In genomic region chr19:10271543-10272086, GRCh38 we compare ENCODE assay signal across 8 cellular contexts. TPM values are rescaled to one million over a fixed set of nuclear protein-coding genes. Genes with fewer than 3 reads are reported as not detected.
A peak's percentile ranks its signal among the peaks of the same experiment; 100 is the strongest.
DNase-seq lines count a peak whose midpoint lies in the region; ATAC-seq and TF ChIP-seq lines count a peak whose summit lies in the region.

No MANE protein-coding gene starts in this region.

- H3K27me3 Mint-ChIP-seq in endodermal cell (ENCODE audit: insufficient read depth), result peaks cover 60% of the 10 kb centered on the region

- TF ChIP-seq CTCF in endodermal cell (conservative IDR thresholded peaks at IDR 0.05) (no peak), prostate gland (IDR thresholded peaks at IDR 0.05) (no peak)

- H3K27ac ChIP-seq in endodermal cell (ENCODE audit: low read depth, low read length) (no peak overlapping the region), prostate gland (peak overlapping the region in 1 of 2 donors; percentile 52)

- H3K9ac ChIP-seq in endodermal cell (ENCODE audit: extremely low read depth, low read length, poor library complexity, severe bottlenecking), result no peak overlapping the region

- no peak overlapping the region for H3K27ac Mint-ChIP-seq in endodermal cell

- intact Hi-C loops in prostate gland (cut with DNase I), result loop anchor here (2.0 to 5.0 kb wide), 2 partner anchors 41 to 117 kb away; no protein-coding TSS in a partner anchor

- no peak overlapping the region for H3K4me3 ChIP-seq in endodermal cell (ENCODE audit: low read length)
- H3K4me3 ChIP-seq in prostate gland, result peak overlapping the region; percentile 19 to 28

- no peak for TF ChIP-seq POLR2A in prostate gland (IDR thresholded peaks at IDR 0.05)

- DNase-seq in EL (peak; percentile 54), RPMI8226 (peak; percentile 91), endodermal cell (no peak), prostate gland (ENCODE audit: low spot score) (no peak), LoVo (ENCODE audit: low spot score) (no peak), 8988T (no peak)

- H3K36me3 Mint-ChIP-seq in endodermal cell (ENCODE audit: low read depth), result no peaks in the 10 kb centered on the region

- H3K4me3 Mint-ChIP-seq in endodermal cell, result peak overlapping the region; percentile 42

- H3K9me3 ChIP-seq in endodermal cell (ENCODE audit: control insufficient read depth, low read length), result no peaks in the 10 kb centered on the region
- H3K9me3 ChIP-seq in prostate gland, result no peaks in the 10 kb centered on the region

- H3K4me1 ChIP-seq in endodermal cell (ENCODE audit: control insufficient read depth, insufficient read depth, low read length) (no peaks in the 10 kb centered on the region), prostate gland (replicated peaks) (no peaks in the 10 kb centered on the region)

- H3K27me3 ChIP-seq in endodermal cell (ENCODE audit: control insufficient read depth, insufficient read depth, low read length, poor library complexity, severe bottlenecking), result peaks cover 37% of the 10 kb centered on the region
- H3K27me3 ChIP-seq in prostate gland (replicated peaks; ENCODE audit: insufficient read depth), result no peaks in the 10 kb centered on the region

- ATAC-seq in GM21529 (IDR thresholded peaks at IDR 0.05; ENCODE audit: unreplicated experiment) (peak; percentile 13), GM19452 (IDR thresholded peaks at IDR 0.05; ENCODE audit: unreplicated experiment) (no peak)

- 79 to 83% methylated on average over 10 to 12 of the region's 12 CpGs for WGBS in endodermal cell (ENCODE audit: insufficient coverage in 1 of 2, insufficient read length in 1 of 2), 2 experiments
- 38% methylated on average over 12 of the region's 12 CpGs for WGBS in prostate gland

- H3K9me3 Mint-ChIP-seq in endodermal cell, result no peaks in the 10 kb centered on the region

- no peaks in the 10 kb centered on the region for H3K36me3 ChIP-seq in endodermal cell (ENCODE audit: control insufficient read depth, insufficient read depth, low read length)
- no peaks in the 10 kb centered on the region for H3K36me3 ChIP-seq in prostate gland

- no peaks in the 10 kb centered on the region for H3K4me1 Mint-ChIP-seq in endodermal cell

RNA-seq across cellular contexts. Expression of gene ICAM1, which starts 0.7 kb away (rescaled TPM):
- total RNA-seq in endodermal cell, result 1 to 10 TPM; 1.7 to 5.2 TPM
- polyA plus RNA-seq in endodermal cell (2013, experiment 1 of 2), result 1.3 TPM
- 2.1 TPM for polyA plus RNA-seq in endodermal cell (2013, experiment 2 of 2)
- total RNA-seq in prostate gland, result 10 to 100 TPM in 1 of 2 donors, 1 to 10 TPM in 1; 8.9 to 25.1 TPM

RNA-seq across cellular contexts. Expression of gene ICAM4, which starts 15.1 kb away (rescaled TPM):
- under 1 TPM in 1 of 2 donors, not detected in 1; 0.44 TPM for total RNA-seq in endodermal cell
- polyA plus RNA-seq in endodermal cell (2013, experiment 1 of 2), result 0.28 TPM
- polyA plus RNA-seq in endodermal cell (2013, experiment 2 of 2), result 0.21 TPM
- total RNA-seq in prostate gland, result 1 to 10 TPM in 1 of 2 donors, not detected in 1; 1.0 TPM

RNA-seq across cellular contexts. Expression of gene ICAM5, which starts 18.1 kb away (rescaled TPM):
- total RNA-seq in endodermal cell (under 1 TPM; 0.18 to 0.37 TPM), prostate gland (1 to 10 TPM in 1 of 2 donors, not detected in 1; 7.1 TPM)
- 1.2 TPM for polyA plus RNA-seq in endodermal cell (2013, experiment 1 of 2)
- 0.62 TPM for polyA plus RNA-seq in endodermal cell (2013, experiment 2 of 2)

RNA-seq across cellular contexts. Expression of gene MRPL4, which starts 19.6 kb away (rescaled TPM):
- 10 to 100 TPM; 66.0 to 69.2 TPM for total RNA-seq in endodermal cell
- polyA plus RNA-seq in endodermal cell (2013, experiment 1 of 2), result 53.3 TPM
- 51.8 TPM for polyA plus RNA-seq in endodermal cell (2013, experiment 2 of 2)
- 10 to 100 TPM; 72.6 to 75.6 TPM for total RNA-seq in prostate gland

RNA-seq across cellular contexts. Expression of gene ZGLP1, which starts 38.0 kb away (rescaled TPM):
- total RNA-seq in endodermal cell (1 to 10 TPM; 4.5 to 7.8 TPM), prostate gland (10 to 100 TPM in 1 of 2 donors, 1 to 10 TPM in 1; 5.0 to 12.3 TPM)
- polyA plus RNA-seq in endodermal cell (2013, experiment 1 of 2), result 4.2 TPM
- polyA plus RNA-seq in endodermal cell (2013, experiment 2 of 2), result 2.3 TPM

Comparison
In these comparisons a context has a peak if more than half of its experiments do, and no peak if none do; other contexts are left out.
1. DNase-seq: peak in EL (single experiment) and RPMI8226 (single experiment); none in endodermal cell (single experiment), prostate gland (single experiment), LoVo (single experiment) and 8988T (single experiment).